In genomic region chr5:131285637-131286399, GRCh38 we compare ENCODE assay signal across 14 cellular contexts. TPM values are rescaled to one million over a fixed set of nuclear protein-coding genes. Genes with fewer than 3 reads are reported as not detected.
DNase-seq lines count a peak whose midpoint lies in the region; ATAC-seq, FAIRE-seq and TF ChIP-seq lines count a peak whose summit lies in the region.
"Had no signal": no experiment of that assay in that cellular context is flagged by ENCODE, and none has a peak within 500 bp of the region (broad histone marks: within the 10 kb centered on the region; RNA-seq: fewer than 3 reads in every experiment).

No MANE protein-coding gene starts in this region.

- peaks cover 49% of the 10 kb centered on the region for H3K36me3 ChIP-seq in OCI-LY3 (replicated peaks; ENCODE audit: low read depth, low read length)
- peaks cover 0 to 3% (median 1%) of the 10 kb centered on the region in 4 donors for H3K36me3 ChIP-seq in upper lobe of left lung

- peaks cover 100% of the 10 kb centered on the region for H3K79me2 ChIP-seq in OCI-LY3 (ENCODE audit: low read length)

- H3K4me3 ChIP-seq in OCI-LY3 (ENCODE audit: low read length) (no peak overlapping the region), upper lobe of left lung (no peak overlapping the region)
- H3K4me3 ChIP-seq: hepatocyte had no signal

- DNase-seq in GM12891 (ENCODE audit: insufficient read length, low spot score) (no peak), immature natural killer cell (no peak), putamen (ENCODE audit: low spot score) (no peak), upper lobe of left lung (no peak), superior temporal gyrus (ENCODE audit: extremely low spot score) (no peak)
- DNase-seq: Caco-2, mesendoderm, NCI-H524 had no signal

- H3K27me3 Mint-ChIP-seq in immature natural killer cell (ENCODE audit: low read depth in 3 of 3), result peaks cover 8 to 10% (median 10%) of the 10 kb centered on the region in 3 donors

- H3K4me2 ChIP-seq in OCI-LY3 (ENCODE audit: low read length), result peak overlapping the region; percentile 28
- H3K4me2 ChIP-seq: hepatocyte had no signal

- H3K27me3 ChIP-seq in OCI-LY3 (ENCODE audit: low read depth, low read length) (no peaks in the 10 kb centered on the region), upper lobe of left lung (no peaks in the 10 kb centered on the region)
- H3K27me3 ChIP-seq: hepatocyte had no signal

- H3K9me3 Mint-ChIP-seq in immature natural killer cell, result no peaks in the 10 kb centered on the region

- H3K27ac ChIP-seq in OCI-LY3 (ENCODE audit: low read length) (peak overlapping the region; percentile 57), upper lobe of left lung (no peak overlapping the region)
- H3K27ac ChIP-seq: hepatocyte had no signal

- ATAC-seq in GM21515 (IDR thresholded peaks at IDR 0.05; ENCODE audit: unreplicated experiment) (peak; percentile 35), HG03139 (IDR thresholded peaks at IDR 0.05; ENCODE audit: unreplicated experiment) (no peak), upper lobe of left lung (ENCODE audit: low FRiP score in 2 of 2) (no peak)
- ATAC-seq: Right ventricle myocardium inferior had no signal

- H3K9me3 ChIP-seq in OCI-LY3 (ENCODE audit: insufficient read depth, low read length) (no peaks in the 10 kb centered on the region; the same call in 1 of the 2 replicates), upper lobe of left lung (no peaks in the 10 kb centered on the region)
- H3K9me3 ChIP-seq: Caco-2 had no signal

- TF ChIP-seq POLR2A in GM12891 (IDR thresholded peaks at IDR 0.05; ENCODE audit: low read depth, low read length) (no peak), upper lobe of left lung (IDR thresholded peaks at IDR 0.05) (no peak)

- H4K20me1 ChIP-seq in OCI-LY3 (ENCODE audit: insufficient read depth, low read length), result peaks cover 92% of the 10 kb centered on the region

- no peak overlapping the region for H2AFZ ChIP-seq in OCI-LY3 (ENCODE audit: low read depth, low read length)
- H2AFZ ChIP-seq: hepatocyte had no signal

- no peak overlapping the region for H3K9ac ChIP-seq in OCI-LY3 (ENCODE audit: low read length)

- H3K4me3 Mint-ChIP-seq in immature natural killer cell, result peak overlapping the region in 3 of 5 donors; percentile 7 to 49 (median 30)

- no peak for TF ChIP-seq CTCF in OCI-LY3 (IDR thresholded peaks at IDR 0.05; ENCODE audit: low read depth, low read length)
- TF ChIP-seq CTCF in upper lobe of left lung (IDR thresholded peaks at IDR 0.05), result no peak

- peak overlapping the region; percentile 78 to 92 (median 89) for H3K27ac Mint-ChIP-seq in immature natural killer cell

- H3K36me3 Mint-ChIP-seq in immature natural killer cell, result peaks cover 0 to 6% (median 0%) of the 10 kb centered on the region in 3 donors

- H3K4me1 Mint-ChIP-seq in immature natural killer cell, result peaks cover 89 to 94% of the 10 kb centered on the region in 2 donors

- H3K4me1 ChIP-seq in OCI-LY3 (ENCODE audit: low read length), result peaks cover 68% of the 10 kb centered on the region
- peaks cover 4 to 15% (median 9%) of the 10 kb centered on the region in 4 donors for H3K4me1 ChIP-seq in upper lobe of left lung

- 88 to 100% methylated on average over 1 of the region's 1 CpG for WGBS in upper lobe of left lung, 2 donors

- peak; percentile 76 for FAIRE-seq in GM12891 (lab: Jason Lieb, UNC)
- FAIRE-seq: urothelium cell line had no signal

- no peak for TF ChIP-seq EP300 in upper lobe of left lung (IDR thresholded peaks at IDR 0.05)

TF ChIP-seq in GM12891, 5 proteins besides CTCF, POLR2A, EP300 and RAD21:
- TF ChIP-seq SPI1 (IDR thresholded peaks at IDR 0.05; ENCODE audit: low read depth, low read length) (peak; percentile 78), POU2F2 (IDR thresholded peaks at IDR 0.05; ENCODE audit: low read depth, low read length) (no peak)

RNA-seq across cellular contexts. Expression of gene CDC42SE2, which starts 22.0 kb away (rescaled TPM):
- polyA plus RNA-seq in GM12891 (2012; ENCODE audit: low read depth, missing spikeins), result 54.8 TPM
- 100 to 1,000 TPM; 296 to 536 (median 342) TPM for polyA plus RNA-seq in immature natural killer cell
- 10 to 100 TPM; 13.6 to 92.1 (median 36.5) TPM for total RNA-seq in upper lobe of left lung
